In the genomic region with DNA sequence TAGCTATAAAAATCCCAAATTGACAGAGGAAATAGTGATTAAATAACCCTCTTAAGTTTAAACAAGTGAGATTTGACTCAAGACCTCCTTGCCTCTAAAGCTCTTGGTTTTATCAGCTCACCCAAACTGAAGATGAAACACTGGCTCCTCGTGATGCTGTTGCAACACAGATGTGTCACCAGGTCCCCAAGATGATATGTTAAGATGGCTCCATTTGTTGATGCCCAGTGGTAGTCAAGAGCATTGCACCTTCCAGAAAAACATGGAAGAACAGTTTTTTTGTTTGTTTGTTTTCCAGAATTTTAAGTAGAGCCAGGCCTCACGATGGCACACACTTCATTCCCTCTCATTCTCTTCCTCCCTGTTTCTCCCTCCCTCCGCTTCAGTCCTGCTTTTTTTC, we compare ENCODE assay signal across 18 cellular contexts.
DNase-seq lines count a peak whose midpoint lies in the region; TF ChIP-seq lines count a peak whose summit lies in the region.
"Had no signal": no experiment of that assay in that cellular context is flagged by ENCODE, and none has a peak within 500 bp of the region (broad histone marks: within the 10 kb centered on the region; RNA-seq: fewer than 3 reads in every experiment).

No MANE protein-coding gene starts in this region.

- peaks cover 4% of the 10 kb centered on the region; the same call in 1 of the 2 replicates for H3K27me3 ChIP-seq in DOHH2 (ENCODE audit: control insufficient read depth, low read length)
- H3K27me3 ChIP-seq: Peyer's patch, testis had no signal

- H3K4me3 Mint-ChIP-seq in glutamatergic neuron (ENCODE audit: unreplicated experiment) = no peak overlapping the region
- H3K4me3 Mint-ChIP-seq: T-helper 1 cell treated with Interleukin-12 subunit alpha and Interleukin-12 subunit beta and Interleukin-4 antibody, amounts not matched to agents 30 μg/mL and 1 μg/mL, for 36 hours had no signal

- H3K9me2 ChIP-seq in DOHH2 (replicated peaks; ENCODE audit: control insufficient read depth, low read length) = no peaks in the 10 kb centered on the region

- no peaks in the 10 kb centered on the region for H3K36me3 ChIP-seq in DOHH2 (ENCODE audit: control insufficient read depth, low read length)
- H3K36me3 ChIP-seq: left ventricle myocardium inferior, Peyer's patch had no signal

- H3K4me2 ChIP-seq in DOHH2 (ENCODE audit: low read length) = no peak overlapping the region

- H3K27ac ChIP-seq in DOHH2 (ENCODE audit: low read depth, low read length) = no peak overlapping the region
- H3K27ac ChIP-seq: left ventricle myocardium inferior, Peyer's patch, testis had no signal

- no peaks in the 10 kb centered on the region for H4K20me1 ChIP-seq in DOHH2 (ENCODE audit: control insufficient read depth, insufficient read depth, low read depth, low read length)

- DNase-seq in LHCN-M2 (ENCODE audit: low read depth) = peak; percentile 28
- DNase-seq in amniotic epithelial cell (ENCODE audit: low read depth) = peak; percentile 5
- no peak for DNase-seq in glutamatergic neuron
- DNase-seq in NCI-H446 treated with DMSO at 0.1 percent for 48 hours (lab: John Stamatoyannopoulos, UW) = no peak
- DNase-seq in KG1 (lab: John Stamatoyannopoulos, UW) = no peak
- DNase-seq in DMS153 (lab: John Stamatoyannopoulos, UW) = no peak
- no peak for DNase-seq in hepatic stellate cell (ENCODE audit: low spot score)
- DNase-seq: activated naive CD4-positive, alpha-beta T cell treated with Interleukin-2 at 50 U/mL for 16 hours; central memory CD4-positive, alpha-beta T cell; DND-41; hypothalamus; left ventricle myocardium inferior; naive B cell; NCI-H1048; Peyer's patch; testis had no signal

- H3K4me1 Mint-ChIP-seq in glutamatergic neuron (ENCODE audit: low read depth, unreplicated experiment) = peaks cover 12% of the 10 kb centered on the region

- peaks cover 5% of the 10 kb centered on the region; the same call in 1 of the 2 replicates for H3K4me1 ChIP-seq in DOHH2 (ENCODE audit: control insufficient read depth, low read length)
- H3K4me1 ChIP-seq: left ventricle myocardium inferior, testis had no signal

- no peaks in the 10 kb centered on the region for H3K27me3 Mint-ChIP-seq in glutamatergic neuron (ENCODE audit: unreplicated experiment)
- H3K27me3 Mint-ChIP-seq: naive B cell had no signal

- H3K79me2 ChIP-seq in DOHH2 (ENCODE audit: control insufficient read depth, low read length) = no peaks in the 10 kb centered on the region

- no peak overlapping the region for H3K27ac Mint-ChIP-seq in glutamatergic neuron (ENCODE audit: unreplicated experiment)
- H3K27ac Mint-ChIP-seq: T-helper 1 cell treated with Interleukin-12 subunit alpha and Interleukin-12 subunit beta and Interleukin-4 antibody, amounts not matched to agents 30 μg/mL and 1 μg/mL, for 36 hours had no signal

- H3K9me3 ChIP-seq in DOHH2 (ENCODE audit: control insufficient read depth, insufficient read depth, low read length) = no peaks in the 10 kb centered on the region
- H3K9me3 ChIP-seq: left ventricle myocardium inferior, Peyer's patch, testis had no signal

- H3K4me3 ChIP-seq in DOHH2 (ENCODE audit: low read length) = no peak overlapping the region
- H3K4me3 ChIP-seq: left ventricle myocardium inferior, Peyer's patch, testis had no signal

- no peaks in the 10 kb centered on the region for H3K36me3 Mint-ChIP-seq in glutamatergic neuron (ENCODE audit: unreplicated experiment)
- H3K36me3 Mint-ChIP-seq: naive B cell had no signal

- H3K9me3 Mint-ChIP-seq in glutamatergic neuron (ENCODE audit: unreplicated experiment) = no peaks in the 10 kb centered on the region
- H3K9me3 Mint-ChIP-seq: T-helper 1 cell treated with Interleukin-12 subunit alpha and Interleukin-12 subunit beta and Interleukin-4 antibody, amounts not matched to agents 30 μg/mL and 1 μg/mL, for 36 hours had no signal

- peak; percentile 14 for TF ChIP-seq CTCF in DOHH2 (IDR thresholded peaks at IDR 0.05; ENCODE audit: low read depth, low read length, poor library complexity, severe bottlenecking)
- TF ChIP-seq CTCF in glutamatergic neuron (IDR thresholded peaks at IDR 0.05; ENCODE audit: partially characterized antibody, unreplicated experiment) = peak; percentile 37

- no peaks in the 10 kb centered on the region for H3F3A ChIP-seq in DOHH2 (ENCODE audit: control insufficient read depth, insufficient read depth)

Comparison
In these comparisons a context has a peak if more than half of its experiments do, and no peak if none do; other contexts are left out.
1. DNase-seq: peak in LHCN-M2 (single experiment) and amniotic epithelial cell (single experiment); none in glutamatergic neuron (single experiment), NCI-H446 treated with DMSO at 0.1 percent for 48 hours (single experiment), KG1 (single experiment), DMS153 (single experiment) and hepatic stellate cell (single experiment).